ENCODE assay signal across 10 cellular contexts in the genomic region with DNA sequence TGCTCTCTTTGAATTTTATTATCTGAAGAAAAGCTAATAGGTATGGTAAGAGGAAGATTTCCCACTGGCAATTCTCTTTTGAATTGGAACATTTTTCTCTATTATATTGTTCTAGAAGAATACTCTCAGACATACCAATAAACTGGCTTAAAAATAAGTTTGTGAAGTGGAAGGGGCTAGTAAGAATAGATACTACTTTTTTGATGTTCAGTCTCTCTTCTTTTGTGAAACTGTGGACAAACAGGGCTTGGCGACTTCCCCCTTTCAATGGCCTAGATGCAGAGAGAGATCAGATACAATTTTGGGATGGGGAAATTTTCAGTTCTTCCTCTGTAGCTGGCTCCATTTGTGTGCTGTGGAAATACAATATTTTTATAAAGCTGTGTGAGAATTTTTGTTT.
A peak's percentile ranks its signal among the peaks of the same experiment; 100 is the strongest.
DNase-seq lines count a peak whose midpoint lies in the region; TF ChIP-seq lines count a peak whose summit lies in the region.
"Had no signal": no experiment of that assay in that cellular context is flagged by ENCODE, and none has a peak within 500 bp of the region (broad histone marks: within the 10 kb centered on the region; RNA-seq: fewer than 3 reads in every experiment).

No MANE protein-coding gene starts in this region.

- H3K27me3 Mint-ChIP-seq in activated naive CD4-positive, alpha-beta T cell treated with anti-CD3 and anti-CD28 coated beads, Interleukin-2, amount 10 ng/mL, durations not matched to agents 7 days and 5 days, result peaks cover 33% of the 10 kb centered on the region

- H3K36me3 Mint-ChIP-seq in activated naive CD4-positive, alpha-beta T cell treated with anti-CD3 and anti-CD28 coated beads, Interleukin-2, amount 10 ng/mL, durations not matched to agents 7 days and 5 days, result no peaks in the 10 kb centered on the region

- no peak overlapping the region for H3K27ac Mint-ChIP-seq in activated naive CD4-positive, alpha-beta T cell treated with anti-CD3 and anti-CD28 coated beads, Interleukin-2, amount 10 ng/mL, durations not matched to agents 7 days and 5 days
- H3K27ac Mint-ChIP-seq: activated T-helper 2 cell treated with anti-CD3 and anti-CD28 coated beads, Interferon-gamma antibody, Interleukin-2, Interleukin-4, amounts not matched to agents 10 μg/mL and 5 μg/mL and 100 μg/mL, durations not matched to agents 14 hours and 24 hours and 36 hours had no signal

- H3K9me3 Mint-ChIP-seq in activated naive CD4-positive, alpha-beta T cell treated with anti-CD3 and anti-CD28 coated beads, Interleukin-2, amount 10 ng/mL, durations not matched to agents 7 days and 5 days, result no peaks in the 10 kb centered on the region
- H3K9me3 Mint-ChIP-seq: activated T-helper 2 cell treated with anti-CD3 and anti-CD28 coated beads, Interferon-gamma antibody, Interleukin-2, Interleukin-4, amounts not matched to agents 10 μg/mL and 5 μg/mL and 100 μg/mL, durations not matched to agents 14 hours and 24 hours and 36 hours had no signal

- DNase-seq in SHP77 treated with DMSO at 0.1 percent for 48 hours (lab: John Stamatoyannopoulos, UW) (peak; percentile 25), foreskin fibroblast (peak in 1 of 2 donors; percentile 33), retina (peak; percentile 20), NK-92 (lab: John Stamatoyannopoulos, UW; ENCODE audit: unreplicated experiment) (no peak), NCI-H2029 (lab: John Stamatoyannopoulos, UW) (no peak), NCI-H2029 treated with DMSO at 0.1 percent for 48 hours (lab: John Stamatoyannopoulos, UW) (no peak)
- no peak for DNase-seq in activated naive CD4-positive, alpha-beta T cell treated with anti-CD3 and anti-CD28 coated beads, Interleukin-2, amount 10 ng/mL, durations not matched to agents 7 days and 5 days

- CTCF ChIA-PET in activated naive CD4-positive, alpha-beta T cell treated with anti-CD3 and anti-CD28 coated beads, Interleukin-2, amount 10 ng/mL, durations not matched to agents 7 days and 5 days (lab: Charles Lee), result no interaction called here

- H3K4me1 Mint-ChIP-seq in activated naive CD4-positive, alpha-beta T cell treated with anti-CD3 and anti-CD28 coated beads, Interleukin-2, amount 10 ng/mL, durations not matched to agents 7 days and 5 days, result peaks cover 8% of the 10 kb centered on the region

- no peak for TF ChIP-seq CTCF in foreskin fibroblast (IDR thresholded peaks at IDR 0.05; ENCODE audit: low read depth, low read length)

- peak overlapping the region; percentile 65; the same call in 1 of the 2 replicates for H3K4me3 ChIP-seq in GM08714 (ENCODE audit: low read length)
- H3K4me3 ChIP-seq in foreskin fibroblast (ENCODE audit: low read depth in 1 of 2, low read length in 2 of 2), result peak overlapping the region; percentile 82 to 94
- H3K4me3 ChIP-seq: lung had no signal

- H3K4me3 Mint-ChIP-seq in activated naive CD4-positive, alpha-beta T cell treated with anti-CD3 and anti-CD28 coated beads, Interleukin-2, amount 10 ng/mL, durations not matched to agents 7 days and 5 days, result no peak overlapping the region

Comparison
In these comparisons a context has a peak if more than half of its experiments do, and no peak if none do; other contexts are left out.
1. DNase-seq: peak in SHP77 treated with DMSO at 0.1 percent for 48 hours (single experiment) and retina (single experiment); none in NK-92 (single experiment), activated naive CD4-positive, alpha-beta T cell treated with anti-CD3 and anti-CD28 coated beads, Interleukin-2, amount 10 ng/mL, durations not matched to agents 7 days and 5 days (single experiment), NCI-H2029 (single experiment) and NCI-H2029 treated with DMSO at 0.1 percent for 48 hours (single experiment).